ENCODE assay signal across 8 cellular contexts in the genomic region with DNA sequence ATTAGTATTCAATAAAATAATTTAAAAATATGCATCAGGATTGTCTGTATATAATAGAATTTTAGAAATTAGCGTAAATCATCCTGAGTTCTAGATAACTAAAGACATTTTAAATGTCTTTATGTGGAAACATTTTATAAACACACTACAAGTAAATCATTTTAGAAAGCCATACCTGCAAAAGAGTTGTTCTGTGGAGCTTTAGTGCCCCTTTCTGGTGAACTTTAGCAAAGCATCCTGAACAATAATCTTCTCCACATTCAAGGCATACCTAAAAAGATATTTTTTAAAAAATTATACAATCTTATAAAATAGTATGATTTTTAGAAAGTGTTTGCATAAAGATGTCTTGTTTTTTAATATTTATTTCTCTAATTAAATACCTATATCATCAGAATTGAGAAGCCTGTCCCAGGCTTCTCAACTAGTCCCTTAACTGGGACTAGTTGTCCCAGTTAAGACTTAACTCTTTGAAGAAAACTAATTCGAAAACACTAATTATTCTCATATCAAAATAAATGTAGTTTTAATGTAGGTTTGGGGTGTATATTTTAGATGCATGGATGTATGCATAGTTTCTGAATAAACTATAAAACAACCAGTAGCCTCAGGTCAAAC. TPM values are rescaled to one million over a fixed set of nuclear protein-coding genes. Genes with fewer than 3 reads are reported as not detected.
DNase-seq lines count a peak whose midpoint lies in the region; ATAC-seq, FAIRE-seq and TF ChIP-seq lines count a peak whose summit lies in the region.

No MANE protein-coding gene starts in this region.

- H2AFZ ChIP-seq in OCI-LY3 (ENCODE audit: low read depth, low read length) = no peak overlapping the region

- H4K20me1 ChIP-seq in OCI-LY3 (ENCODE audit: insufficient read depth, low read length) = no peaks in the 10 kb centered on the region

- TF ChIP-seq POLR2A in H54 (IDR thresholded peaks at IDR 0.05; ENCODE audit: low read depth, low read length) = no peak

- H3K27ac ChIP-seq in AG04450 (ENCODE audit: low read depth, low read length) (no peak overlapping the region), OCI-LY3 (ENCODE audit: low read length) (no peak overlapping the region)

- POLR2A ChIA-PET in AG04450 (lab: Yijun Ruan, JAX) = no interaction called here

- TF ChIP-seq CTCF in AG04450 (IDR thresholded peaks at IDR 0.05; ENCODE audit: low read depth, low read length) (peak; percentile 39), OCI-LY3 (IDR thresholded peaks at IDR 0.05; ENCODE audit: low read depth, low read length) (peak; percentile 68), fibroblast of villous mesenchyme (IDR thresholded peaks at IDR 0.05; ENCODE audit: insufficient read depth, low read depth, low read length) (peak; percentile 18), mucosa of descending colon (IDR thresholded peaks at IDR 0.05) (no peak)

- no peak for DNase-seq in AG04450 (ENCODE audit: low read depth, low spot score)
- DNase-seq in H54 (ENCODE audit: insufficient read length, low spot score) = peak; percentile 3
- peak; percentile 12 for DNase-seq in fibroblast of villous mesenchyme (ENCODE audit: low read depth)
- DNase-seq in mucosa of descending colon = no peak
- no peak for DNase-seq in C1 segment of cervical spinal cord (lab: John Stamatoyannopoulos, UW)
- no peak for DNase-seq in AG08396 (ENCODE audit: low spot score)

- no peak overlapping the region for H3K4me2 ChIP-seq in OCI-LY3 (ENCODE audit: low read length)

- no peak overlapping the region for H3K9ac ChIP-seq in OCI-LY3 (ENCODE audit: low read length)

- H3K4me1 ChIP-seq in OCI-LY3 (ENCODE audit: low read length) (peaks cover 4% of the 10 kb centered on the region; the same call in 1 of the 2 replicates), mucosa of descending colon (ENCODE audit: low read depth) (no peaks in the 10 kb centered on the region)

- ATAC-seq in mucosa of descending colon (no peak), HG03442 (IDR thresholded peaks at IDR 0.05; ENCODE audit: unreplicated experiment) (no peak)

- no peak for FAIRE-seq in H54 (lab: Jason Lieb, UNC)

- H3K4me3 ChIP-seq in AG04450 (ENCODE audit: low read depth, low read length) = no peak overlapping the region
- no peak overlapping the region for H3K4me3 ChIP-seq in OCI-LY3 (ENCODE audit: low read length)
- H3K4me3 ChIP-seq in fibroblast of villous mesenchyme (ENCODE audit: low read depth, low read length) = no peak overlapping the region
- no peak overlapping the region for H3K4me3 ChIP-seq in mucosa of descending colon

- H3K27me3 ChIP-seq in AG04450 (ENCODE audit: control insufficient read depth, insufficient read depth, low read length) (no peaks in the 10 kb centered on the region), OCI-LY3 (ENCODE audit: low read depth, low read length) (no peaks in the 10 kb centered on the region)

- H3K9me3 ChIP-seq in AG04450 (ENCODE audit: control insufficient read depth, insufficient read depth, low read length) = no peaks in the 10 kb centered on the region
- no peaks in the 10 kb centered on the region for H3K9me3 ChIP-seq in OCI-LY3 (ENCODE audit: insufficient read depth, low read length)
- H3K9me3 ChIP-seq in mucosa of descending colon = no peaks in the 10 kb centered on the region

- CTCF ChIA-PET in AG04450 (lab: Charles Lee) = no interaction called here

- H3K36me3 ChIP-seq in OCI-LY3 (replicated peaks; ENCODE audit: low read depth, low read length) (no peaks in the 10 kb centered on the region), mucosa of descending colon (ENCODE audit: low read depth) (no peaks in the 10 kb centered on the region)

- no peaks in the 10 kb centered on the region for H3K79me2 ChIP-seq in OCI-LY3 (ENCODE audit: low read length)

- intact Hi-C loops in mucosa of descending colon (cut with DNase I, micrococcal nuclease) = no loop called here

RNA-seq across cellular contexts. Expression of gene ZBBX, which starts 29.7 kb away (rescaled TPM):
- not detected in 2 replicates for polyA plus RNA-seq in AG04450 (2011; rRNA removed)
- not detected in 2 replicates for polyA minus RNA-seq in AG04450 (2011; rRNA and poly(A)+ RNA removed)
- total RNA-seq in fibroblast of villous mesenchyme (not detected in 2 replicates), mucosa of descending colon (not detected)

Comparison
In these comparisons a context has a peak if more than half of its experiments do, and no peak if none do; other contexts are left out.
1. DNase-seq: peak in H54 (single experiment) and fibroblast of villous mesenchyme (single experiment); none in AG04450 (single experiment), mucosa of descending colon (0 of 3), C1 segment of cervical spinal cord (0 of 14) and AG08396 (single experiment).